18 cellular contexts compared by ENCODE assay signal in genomic region chr16:64159986-64160385, GRCh38.
DNase-seq lines count a peak whose midpoint lies in the region; FAIRE-seq and TF ChIP-seq lines count a peak whose summit lies in the region.
"Had no signal": no experiment of that assay in that cellular context is flagged by ENCODE, and none has a peak within 500 bp of the region (broad histone marks: within the 10 kb centered on the region; RNA-seq: fewer than 3 reads in every experiment).

No MANE protein-coding gene starts in this region.

- H3K36me3 Mint-ChIP-seq in nephron (ENCODE audit: low read depth), result no peaks in the 10 kb centered on the region
- H3K36me3 Mint-ChIP-seq: T-cell had no signal

- TF ChIP-seq CTCF in OCI-LY1 (IDR thresholded peaks at IDR 0.05; ENCODE audit: low read length), result no peak
- TF ChIP-seq CTCF in nephron (IDR thresholded peaks at IDR 0.05; ENCODE audit: unreplicated experiment in 3 of 3), result no peak

- H3K9ac ChIP-seq in GM23248 (no peak overlapping the region), OCI-LY1 (ENCODE audit: low read length) (no peak overlapping the region), neuronal stem cell (ENCODE audit: low read depth, low read length, poor library complexity) (no peak overlapping the region)

- H3K4me1 ChIP-seq in GM23248 (ENCODE audit: insufficient read depth) (peaks cover 14% of the 10 kb centered on the region), OCI-LY1 (ENCODE audit: insufficient read depth, low read length, severe bottlenecking) (peaks cover 67% of the 10 kb centered on the region), neuronal stem cell (ENCODE audit: control insufficient read depth in 2 of 2, insufficient read depth in 1 of 2, low read depth in 1 of 2, low read length in 2 of 2) (no peaks in the 10 kb centered on the region)

- H4K91ac ChIP-seq in neuronal stem cell (ENCODE audit: low read depth, low read length, poor library complexity), result no peak overlapping the region

- H2AK5ac ChIP-seq in neuronal stem cell (ENCODE audit: low read depth, low read length), result no peak overlapping the region

- H3K36me3 ChIP-seq in GM23248 (ENCODE audit: low read depth) (no peaks in the 10 kb centered on the region), OCI-LY1 (ENCODE audit: insufficient read depth, low read length) (no peaks in the 10 kb centered on the region), neuronal stem cell (replicated peaks in 1 of 2; ENCODE audit: control insufficient read depth in 2 of 2, insufficient read depth in 2 of 2, low read length in 2 of 2) (no peaks in the 10 kb centered on the region)

- peaks cover 7% of the 10 kb centered on the region for H3F3A ChIP-seq in GM23248 (ENCODE audit: insufficient read depth)
- H3F3A ChIP-seq in OCI-LY1 (ENCODE audit: insufficient read depth, low read length), result no peaks in the 10 kb centered on the region

- H4K8ac ChIP-seq in neuronal stem cell (ENCODE audit: low read depth, low read length), result no peak overlapping the region

- H2BK5ac ChIP-seq in neuronal stem cell (ENCODE audit: low read length), result no peak overlapping the region

- H4K20me1 ChIP-seq in GM23248 (ENCODE audit: insufficient read depth) (no peaks in the 10 kb centered on the region), OCI-LY1 (ENCODE audit: insufficient read depth, low read length) (no peaks in the 10 kb centered on the region)

- no peaks in the 10 kb centered on the region for H3K79me1 ChIP-seq in neuronal stem cell (ENCODE audit: low read depth, low read length)

- no peak overlapping the region for H3K4me3 ChIP-seq in GM23248
- H3K4me3 ChIP-seq in OCI-LY1 (ENCODE audit: low read depth, low read length, poor library complexity, severe bottlenecking), result no peak overlapping the region
- no peak overlapping the region for H3K4me3 ChIP-seq in neuronal stem cell (ENCODE audit: low read length in 2 of 2)
- H3K4me3 ChIP-seq: SK-N-MC had no signal

- no peak overlapping the region for H3K23ac ChIP-seq in neuronal stem cell (ENCODE audit: low read depth, low read length, poor library complexity)

- peak overlapping the region in 2 of 3 experiments; percentile 45 to 66 for H3K27ac Mint-ChIP-seq in nephron
- H3K27ac Mint-ChIP-seq: T-cell had no signal

- no peak overlapping the region for H3K27ac ChIP-seq in GM23248
- peak overlapping the region; percentile 42 for H3K27ac ChIP-seq in OCI-LY1 (ENCODE audit: low read depth, low read length, poor library complexity, severe bottlenecking)
- H3K27ac ChIP-seq in neuronal stem cell (replicated peaks; ENCODE audit: low read length), result no peak overlapping the region
- H3K27ac ChIP-seq: SK-N-MC had no signal

- H3K9me2 ChIP-seq in GM23248 (ENCODE audit: insufficient read depth), result no peaks in the 10 kb centered on the region
- no peaks in the 10 kb centered on the region for H3K9me2 ChIP-seq in OCI-LY1 (ENCODE audit: low read depth, low read length)

- H3K4me2 ChIP-seq in GM23248 (ENCODE audit: unreplicated experiment), result peak overlapping the region; percentile 50
- H3K4me2 ChIP-seq in OCI-LY1 (ENCODE audit: low read length), result no peak overlapping the region
- H3K4me2 ChIP-seq in neuronal stem cell (ENCODE audit: insufficient read depth, low read length, poor library complexity, severe bottlenecking), result no peak overlapping the region

- H3K4ac ChIP-seq in neuronal stem cell (ENCODE audit: low read length), result no peak overlapping the region

- DNase-seq in GM23248 (peak; percentile 21), amniotic stem cell (lab: John Stamatoyannopoulos, UW) (no peak), NCI-H2171 (lab: John Stamatoyannopoulos, UW) (no peak), neuronal stem cell (ENCODE audit: low spot score) (no peak)
- DNase-seq: AML-193, DMS 273 treated with DMSO at 0.1 percent for 48 hours, DND-41, HCEC 1CT, NCI-H187, NCI-H510A, NCI-H748 treated with DMSO at 0.1 percent for 48 hours, OCI-M1, SHP77, T-cell had no signal

- peak; percentile 76 for FAIRE-seq in endometrium (lab: Jason Lieb, UNC)

- H2AFZ ChIP-seq in GM23248 (no peak overlapping the region), OCI-LY1 (ENCODE audit: low read length) (no peak overlapping the region), neuronal stem cell (ENCODE audit: low read length) (no peak overlapping the region)

- H3K79me2 ChIP-seq in GM23248 (ENCODE audit: insufficient read depth) (no peaks in the 10 kb centered on the region), OCI-LY1 (ENCODE audit: insufficient read depth, low read length) (no peaks in the 10 kb centered on the region)

- H3K27me3 ChIP-seq in GM23248 (replicated peaks; ENCODE audit: insufficient read depth) (no peaks in the 10 kb centered on the region), OCI-LY1 (ENCODE audit: insufficient read depth, low read length) (no peaks in the 10 kb centered on the region), neuronal stem cell (ENCODE audit: control insufficient read depth in 3 of 3, insufficient read depth in 3 of 3, low read depth in 1 of 3, low read length in 3 of 3) (no peaks in the 10 kb centered on the region)

- 48 to 67% methylated on average over 2 of the region's 2 CpGs for WGBS in GM23248 (ENCODE audit: low coverage in 1 of 2, low lambda C conversion rate in 2 of 2, missing lambda C conversion rate in 2 of 2), 2 experiments
- no CpG with 5 or more reads among the region's 2 CpGs for WGBS in neuronal stem cell (ENCODE audit: extremely low coverage in 2 of 2, insufficient read length in 2 of 2, insufficient replicate concordance in 1 of 2), 2 donors

- peaks cover 13% of the 10 kb centered on the region for H3K4me1 Mint-ChIP-seq in nephron
- H3K4me1 Mint-ChIP-seq: T-cell had no signal

- no peak overlapping the region for H2BK15ac ChIP-seq in neuronal stem cell (ENCODE audit: low read length)

- no peak overlapping the region for H3K14ac ChIP-seq in neuronal stem cell (ENCODE audit: low read length)

- no peaks in the 10 kb centered on the region for H3K27me3 Mint-ChIP-seq in nephron (ENCODE audit: low read depth)
- H3K27me3 Mint-ChIP-seq: T-cell had no signal

- H3K9me3 ChIP-seq in GM23248 (ENCODE audit: low read depth), result no peaks in the 10 kb centered on the region
- H3K9me3 ChIP-seq in OCI-LY1 (ENCODE audit: low read length), result no peaks in the 10 kb centered on the region
- no peaks in the 10 kb centered on the region for H3K9me3 ChIP-seq in neuronal stem cell (replicated peaks in 1 of 2; ENCODE audit: control insufficient read depth in 2 of 2, insufficient read depth in 1 of 2, low read depth in 1 of 2, low read length in 2 of 2)

- no peak overlapping the region for H3K4me3 Mint-ChIP-seq in nephron
- H3K4me3 Mint-ChIP-seq: T-cell had no signal

- H3K9me3 Mint-ChIP-seq in nephron, result no peaks in the 10 kb centered on the region

- H2BK120ac ChIP-seq in neuronal stem cell (ENCODE audit: low read depth, low read length), result no peak overlapping the region

- H2BK12ac ChIP-seq in neuronal stem cell (ENCODE audit: low read length), result no peak overlapping the region

- in situ Hi-C loops in GM23248 (cut with MboI), result no loop called here

- no peak overlapping the region for H3K18ac ChIP-seq in neuronal stem cell (ENCODE audit: low read length)
